In the genomic region with DNA sequence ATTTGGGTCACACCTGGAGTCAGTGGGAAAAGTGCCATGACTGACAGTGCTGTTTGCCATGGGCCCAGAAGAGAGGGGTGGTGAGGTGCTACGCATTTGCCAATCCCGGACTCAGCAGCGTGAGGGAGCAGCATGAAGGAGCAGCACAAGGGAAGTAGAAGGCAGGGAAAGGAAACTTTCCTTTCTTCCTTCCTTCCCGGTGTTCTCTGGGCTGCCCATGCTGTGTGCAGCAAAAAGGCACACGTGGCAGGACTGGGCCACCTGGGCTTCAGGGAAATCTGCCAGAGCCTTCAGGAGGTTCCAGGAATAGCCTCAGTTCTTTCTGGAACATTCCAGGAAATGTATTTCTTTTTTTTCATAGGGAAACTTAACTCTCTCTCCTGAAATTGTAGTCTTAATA, we compare ENCODE assay signal across 14 cellular contexts. TPM values are rescaled to one million over a fixed set of nuclear protein-coding genes. Genes with fewer than 3 reads are reported as not detected.
"Had no signal": no experiment of that assay in that cellular context is flagged by ENCODE, and none has a peak within 500 bp of the region (broad histone marks: within the 10 kb centered on the region; RNA-seq: fewer than 3 reads in every experiment).

No MANE protein-coding gene starts in this region.

- H3K4me1 Mint-ChIP-seq: activated T-helper 17 cell treated with anti-CD3 and anti-CD28 coated beads, Interleukin-2, amount 50 U/mL, for 72 hours; natural killer cell had no signal

- H3K4me1 ChIP-seq: gastrocnemius medialis, upper lobe of left lung had no signal

- H3K4me3 ChIP-seq: gastrocnemius medialis, heart left ventricle, SK-N-MC, smooth muscle cell, upper lobe of left lung had no signal

- H3K27ac Mint-ChIP-seq: activated T-helper 17 cell treated with anti-CD3 and anti-CD28 coated beads, Interleukin-2, amount 50 U/mL, for 72 hours; endodermal cell; natural killer cell had no signal

- H3K9me3 ChIP-seq: gastrocnemius medialis, neutrophil, upper lobe of left lung had no signal

- H3K9me3 Mint-ChIP-seq: activated T-helper 17 cell treated with anti-CD3 and anti-CD28 coated beads, Interleukin-2, amount 50 U/mL, for 72 hours; natural killer cell had no signal

- H3K36me3 Mint-ChIP-seq: natural killer cell had no signal

- H3K27me3 ChIP-seq: gastrocnemius medialis, heart left ventricle, neutrophil, upper lobe of left lung had no signal

- H3K4me2 ChIP-seq: smooth muscle cell had no signal

- ATAC-seq: activated T-helper 17 cell treated with anti-CD3 and anti-CD28 coated beads, Interleukin-2, amount 50 U/mL, for 72 hours; natural killer cell; stimulated activated naive CD8-positive, alpha-beta T cell treated with anti-CD3 and anti-CD28 coated beads, Interleukin-15, Interleukin-2, amounts not matched to agents 100 U/mL and 50 U/mL, for 24 hours had no signal

- H3K4me3 Mint-ChIP-seq: activated T-helper 17 cell treated with anti-CD3 and anti-CD28 coated beads, Interleukin-2, amount 50 U/mL, for 72 hours; endodermal cell; natural killer cell had no signal

- H3K36me3 ChIP-seq: gastrocnemius medialis, heart left ventricle, neutrophil, upper lobe of left lung had no signal

- H3K27ac ChIP-seq: gastrocnemius medialis, neutrophil, SK-N-MC, upper lobe of left lung had no signal

- DNase-seq: activated naive CD4-positive, alpha-beta T cell treated with Interleukin-2 at 50 U/mL for 16 hours; activated T-cell treated with anti-CD3 and anti-CD28 coated beads for 4 hours; aorta; dermis blood vessel endothelial cell; endodermal cell; gastrocnemius medialis; natural killer cell; stimulated activated naive CD8-positive, alpha-beta T cell treated with anti-CD3 and anti-CD28 coated beads, Interleukin-15, Interleukin-2, amounts not matched to agents 100 U/mL and 50 U/mL, for 24 hours; upper lobe of left lung had no signal

RNA-seq across cellular contexts. Expression of gene TRIM9, which starts 23.1 kb away (rescaled TPM):
- total RNA-seq: dermis blood vessel endothelial cell had no signal
